ENCODE assay signal across 12 cellular contexts in the genomic region with DNA sequence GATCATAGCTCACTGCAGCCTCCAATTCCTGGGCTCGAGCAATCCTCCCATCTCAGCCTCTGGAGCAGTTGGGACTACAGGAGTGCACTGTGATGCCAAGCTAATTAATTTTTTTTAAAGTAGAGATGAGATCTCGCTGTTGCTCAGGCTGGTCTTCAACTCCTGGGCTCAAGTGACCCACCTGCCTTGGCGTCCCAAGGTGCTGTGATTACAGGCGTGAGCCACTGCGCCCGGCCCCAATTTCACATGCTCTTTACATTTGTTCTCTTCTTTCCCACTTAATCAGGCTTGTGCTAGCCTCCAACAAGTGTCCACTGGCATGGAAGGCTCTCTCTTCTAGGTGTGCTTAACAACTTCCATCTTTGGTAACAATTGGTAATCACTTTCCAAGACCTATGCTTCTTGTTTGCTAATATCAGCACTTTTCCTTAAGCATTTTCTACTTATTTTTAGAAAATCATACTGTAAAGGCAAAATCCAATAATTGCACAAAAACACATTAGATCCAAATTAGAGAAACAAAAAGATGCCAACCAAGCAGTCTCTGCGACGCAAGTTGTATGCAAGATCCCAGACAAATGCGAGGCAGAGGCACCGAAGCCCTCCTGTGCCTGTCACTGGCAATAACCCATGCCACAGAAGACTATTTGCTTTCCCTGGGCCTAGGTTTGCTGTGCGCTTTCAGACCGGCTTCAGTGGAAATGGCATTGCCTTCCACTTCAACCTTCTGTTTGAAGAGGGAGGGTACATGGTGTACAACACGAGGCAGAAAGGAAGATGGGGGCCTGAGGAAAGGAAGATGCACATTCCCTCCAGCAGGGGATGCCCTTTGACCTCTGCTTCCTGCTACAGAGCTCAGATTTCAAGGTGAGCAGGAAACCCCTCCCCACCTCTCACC. TPM values are rescaled to one million over a fixed set of nuclear protein-coding genes. Genes with fewer than 3 reads are reported as not detected.
DNase-seq lines count a peak whose midpoint lies in the region; ATAC-seq and TF ChIP-seq lines count a peak whose summit lies in the region.
"Had no signal": no experiment of that assay in that cellular context is flagged by ENCODE, and none has a peak within 500 bp of the region (broad histone marks: within the 10 kb centered on the region; RNA-seq: fewer than 3 reads in every experiment).

No MANE protein-coding gene starts in this region.

- POLR2A ChIA-PET in AG04450 (lab: Yijun Ruan, JAX), result no interaction called here
- POLR2A ChIA-PET in WTC11 (lab: Charles Lee), result interaction anchor here (1.1 kb wide), 1 partner anchor 9 kb away, joined by 3 read pairs; no protein-coding TSS in a partner anchor
- POLR2A ChIA-PET in T-cell (lab: Charles Lee), result no interaction called here

- TF ChIP-seq CTCF in AG04450 (IDR thresholded peaks at IDR 0.05; ENCODE audit: low read depth, low read length) (peak; percentile 31), GM12875 (IDR thresholded peaks at IDR 0.05; ENCODE audit: borderline replicate concordance, insufficient read depth, low read depth, low read length) (peak; percentile 52), WTC11 (IDR thresholded peaks at IDR 0.05) (peak; percentile 74)

- H3K27ac ChIP-seq in AG04450 (ENCODE audit: low read depth, low read length), result no peak overlapping the region

- peaks cover 6% of the 10 kb centered on the region for H3K9me3 Mint-ChIP-seq in WTC11
- no peaks in the 10 kb centered on the region for H3K9me3 Mint-ChIP-seq in T-cell

- H3K27me3 Mint-ChIP-seq in WTC11 (ENCODE audit: low read depth), result no peaks in the 10 kb centered on the region
- no peaks in the 10 kb centered on the region for H3K27me3 Mint-ChIP-seq in T-cell

- H3K9me3 ChIP-seq in AG04450 (ENCODE audit: control insufficient read depth, insufficient read depth, low read length), result no peaks in the 10 kb centered on the region

- H3K27ac Mint-ChIP-seq in WTC11 (no peak overlapping the region), T-cell (no peak overlapping the region)

- no peak overlapping the region for H3K4me3 Mint-ChIP-seq in WTC11
- no peak overlapping the region for H3K4me3 Mint-ChIP-seq in T-cell

- H3K4me3 ChIP-seq in AG04450 (ENCODE audit: low read depth, low read length), result no peak overlapping the region
- no peak overlapping the region for H3K4me3 ChIP-seq in GM12875 (ENCODE audit: low read depth, low read length)

- CTCF ChIA-PET in AG04450 (lab: Charles Lee) (no interaction called here), WTC11 (lab: Charles Lee) (interaction anchor here (0.6 to 3.1 kb wide), 32 partner anchors 9 to 504 kb away, joined by 3 to 25 read pairs (median 4); a partner anchor contains a TSS), T-cell (lab: Charles Lee) (no interaction called here)

- peak; percentile 92 for ATAC-seq in WTC11
- no peak for ATAC-seq in T-cell (replicated peaks in 1 of 4)
- no peak for ATAC-seq in GM18520 (IDR thresholded peaks at IDR 0.05; ENCODE audit: unreplicated experiment)
- ATAC-seq in HG02973 (IDR thresholded peaks at IDR 0.05; ENCODE audit: unreplicated experiment), result no peak
- ATAC-seq in HG03565 (IDR thresholded peaks at IDR 0.05; ENCODE audit: unreplicated experiment), result no peak

- no peak for DNase-seq in AG04450 (ENCODE audit: low read depth, low spot score)
- DNase-seq in WTC11 (ENCODE audit: low spot score), result peak; percentile 78
- peak; percentile 87 for DNase-seq in iPS DF 4.7 (ENCODE audit: extremely low read depth, low spot score)
- DNase-seq in T-cell, result no peak
- DNase-seq: kidney glomerular epithelial cell, NCI-H524 had no signal

- H3K36me3 Mint-ChIP-seq in WTC11, result peaks cover 3% of the 10 kb centered on the region; the same call in 1 of the 2 replicates
- no peaks in the 10 kb centered on the region for H3K36me3 Mint-ChIP-seq in T-cell

- no peaks in the 10 kb centered on the region for H3K27me3 ChIP-seq in AG04450 (ENCODE audit: control insufficient read depth, insufficient read depth, low read length)

- H3K4me1 Mint-ChIP-seq in WTC11, result peaks cover 4% of the 10 kb centered on the region; the same call in 1 of the 2 replicates
- no peaks in the 10 kb centered on the region for H3K4me1 Mint-ChIP-seq in T-cell

TF ChIP-seq in WTC11, 78 proteins besides CTCF, POLR2A, EP300 and RAD21 (continues in another document):
- no peak for TF ChIP-seq SP1 (CRISPR knock-in tag; conservative IDR thresholded peaks at IDR 0.05)
- TF ChIP-seq NR2C2 (CRISPR knock-in tag; IDR thresholded peaks at IDR 0.05), result peak; percentile 71
- TF ChIP-seq, protein P1, sequence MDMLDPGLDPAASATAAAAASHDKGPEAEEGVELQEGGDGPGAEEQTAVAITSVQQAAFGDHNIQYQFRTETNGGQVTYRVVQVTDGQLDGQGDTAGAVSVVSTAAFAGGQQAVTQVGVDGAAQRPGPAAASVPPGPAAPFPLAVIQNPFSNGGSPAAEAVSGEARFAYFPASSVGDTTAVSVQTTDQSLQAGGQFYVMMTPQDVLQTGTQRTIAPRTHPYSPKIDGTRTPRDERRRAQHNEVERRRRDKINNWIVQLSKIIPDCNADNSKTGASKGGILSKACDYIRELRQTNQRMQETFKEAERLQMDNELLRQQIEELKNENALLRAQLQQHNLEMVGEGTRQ (CRISPR knock-in tag; IDR thresholded peaks at IDR 0.05), result no peak
- TF ChIP-seq TEAD4 (CRISPR knock-in tag; IDR thresholded peaks at IDR 0.05), result peak; percentile 94
- TF ChIP-seq, protein P2, sequence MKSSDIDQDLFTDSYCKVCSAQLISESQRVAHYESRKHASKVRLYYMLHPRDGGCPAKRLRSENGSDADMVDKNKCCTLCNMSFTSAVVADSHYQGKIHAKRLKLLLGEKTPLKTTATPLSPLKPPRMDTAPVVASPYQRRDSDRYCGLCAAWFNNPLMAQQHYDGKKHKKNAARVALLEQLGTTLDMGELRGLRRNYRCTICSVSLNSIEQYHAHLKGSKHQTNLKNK (CRISPR knock-in tag; IDR thresholded peaks at IDR 0.05), result no peak
- no peak for TF ChIP-seq ZNF219 (CRISPR knock-in tag; IDR thresholded peaks at IDR 0.05; ENCODE audit: borderline replicate concordance)
- no peak for TF ChIP-seq JUN (CRISPR knock-in tag; IDR thresholded peaks at IDR 0.05)
- TF ChIP-seq, protein P3, sequence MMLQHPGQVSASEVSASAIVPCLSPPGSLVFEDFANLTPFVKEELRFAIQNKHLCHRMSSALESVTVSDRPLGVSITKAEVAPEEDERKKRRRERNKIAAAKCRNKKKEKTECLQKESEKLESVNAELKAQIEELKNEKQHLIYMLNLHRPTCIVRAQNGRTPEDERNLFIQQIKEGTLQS (CRISPR knock-in tag; conservative IDR thresholded peaks at IDR 0.05), result no peak
- TF ChIP-seq, protein P4, sequence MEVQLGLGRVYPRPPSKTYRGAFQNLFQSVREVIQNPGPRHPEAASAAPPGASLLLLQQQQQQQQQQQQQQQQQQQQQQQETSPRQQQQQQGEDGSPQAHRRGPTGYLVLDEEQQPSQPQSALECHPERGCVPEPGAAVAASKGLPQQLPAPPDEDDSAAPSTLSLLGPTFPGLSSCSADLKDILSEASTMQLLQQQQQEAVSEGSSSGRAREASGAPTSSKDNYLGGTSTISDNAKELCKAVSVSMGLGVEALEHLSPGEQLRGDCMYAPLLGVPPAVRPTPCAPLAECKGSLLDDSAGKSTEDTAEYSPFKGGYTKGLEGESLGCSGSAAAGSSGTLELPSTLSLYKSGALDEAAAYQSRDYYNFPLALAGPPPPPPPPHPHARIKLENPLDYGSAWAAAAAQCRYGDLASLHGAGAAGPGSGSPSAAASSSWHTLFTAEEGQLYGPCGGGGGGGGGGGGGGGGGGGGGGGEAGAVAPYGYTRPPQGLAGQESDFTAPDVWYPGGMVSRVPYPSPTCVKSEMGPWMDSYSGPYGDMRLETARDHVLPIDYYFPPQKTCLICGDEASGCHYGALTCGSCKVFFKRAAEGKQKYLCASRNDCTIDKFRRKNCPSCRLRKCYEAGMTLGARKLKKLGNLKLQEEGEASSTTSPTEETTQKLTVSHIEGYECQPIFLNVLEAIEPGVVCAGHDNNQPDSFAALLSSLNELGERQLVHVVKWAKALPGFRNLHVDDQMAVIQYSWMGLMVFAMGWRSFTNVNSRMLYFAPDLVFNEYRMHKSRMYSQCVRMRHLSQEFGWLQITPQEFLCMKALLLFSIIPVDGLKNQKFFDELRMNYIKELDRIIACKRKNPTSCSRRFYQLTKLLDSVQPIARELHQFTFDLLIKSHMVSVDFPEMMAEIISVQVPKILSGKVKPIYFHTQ (CRISPR knock-in tag; IDR thresholded peaks at IDR 0.05), result no peak
- peak; percentile 96; the same call in 1 of the 2 replicates for TF ChIP-seq TEAD1 (CRISPR knock-in tag; IDR thresholded peaks at IDR 0.05)
- TF ChIP-seq, protein P5, sequence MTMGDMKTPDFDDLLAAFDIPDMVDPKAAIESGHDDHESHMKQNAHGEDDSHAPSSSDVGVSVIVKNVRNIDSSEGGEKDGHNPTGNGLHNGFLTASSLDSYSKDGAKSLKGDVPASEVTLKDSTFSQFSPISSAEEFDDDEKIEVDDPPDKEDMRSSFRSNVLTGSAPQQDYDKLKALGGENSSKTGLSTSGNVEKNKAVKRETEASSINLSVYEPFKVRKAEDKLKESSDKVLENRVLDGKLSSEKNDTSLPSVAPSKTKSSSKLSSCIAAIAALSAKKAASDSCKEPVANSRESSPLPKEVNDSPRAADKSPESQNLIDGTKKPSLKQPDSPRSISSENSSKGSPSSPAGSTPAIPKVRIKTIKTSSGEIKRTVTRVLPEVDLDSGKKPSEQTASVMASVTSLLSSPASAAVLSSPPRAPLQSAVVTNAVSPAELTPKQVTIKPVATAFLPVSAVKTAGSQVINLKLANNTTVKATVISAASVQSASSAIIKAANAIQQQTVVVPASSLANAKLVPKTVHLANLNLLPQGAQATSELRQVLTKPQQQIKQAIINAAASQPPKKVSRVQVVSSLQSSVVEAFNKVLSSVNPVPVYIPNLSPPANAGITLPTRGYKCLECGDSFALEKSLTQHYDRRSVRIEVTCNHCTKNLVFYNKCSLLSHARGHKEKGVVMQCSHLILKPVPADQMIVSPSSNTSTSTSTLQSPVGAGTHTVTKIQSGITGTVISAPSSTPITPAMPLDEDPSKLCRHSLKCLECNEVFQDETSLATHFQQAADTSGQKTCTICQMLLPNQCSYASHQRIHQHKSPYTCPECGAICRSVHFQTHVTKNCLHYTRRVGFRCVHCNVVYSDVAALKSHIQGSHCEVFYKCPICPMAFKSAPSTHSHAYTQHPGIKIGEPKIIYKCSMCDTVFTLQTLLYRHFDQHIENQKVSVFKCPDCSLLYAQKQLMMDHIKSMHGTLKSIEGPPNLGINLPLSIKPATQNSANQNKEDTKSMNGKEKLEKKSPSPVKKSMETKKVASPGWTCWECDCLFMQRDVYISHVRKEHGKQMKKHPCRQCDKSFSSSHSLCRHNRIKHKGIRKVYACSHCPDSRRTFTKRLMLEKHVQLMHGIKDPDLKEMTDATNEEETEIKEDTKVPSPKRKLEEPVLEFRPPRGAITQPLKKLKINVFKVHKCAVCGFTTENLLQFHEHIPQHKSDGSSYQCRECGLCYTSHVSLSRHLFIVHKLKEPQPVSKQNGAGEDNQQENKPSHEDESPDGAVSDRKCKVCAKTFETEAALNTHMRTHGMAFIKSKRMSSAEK (CRISPR knock-in tag; IDR thresholded peaks at IDR 0.05; ENCODE audit: borderline replicate concordance), result no peak

RNA-seq across cellular contexts. Expression of a gene that starts 52.6 kb away (rescaled TPM):
- not detected in 2 replicates for polyA plus RNA-seq in AG04450 (2011; rRNA removed)
- polyA minus RNA-seq in AG04450 (2011; rRNA and poly(A)+ RNA removed), result not detected in 2 replicates
- total RNA-seq in WTC11 (2021), result 0.98 to 1.4 TPM (median 1.4 TPM) in 3 replicates
- total RNA-seq in T-cell, result under 1 TPM; 0.07 to 0.10 (median 0.09) TPM
- total RNA-seq: LHCN-M2; T-helper 2 cell treated with Interferon-gamma antibody and Interleukin-4, amounts not matched to agents 100 ng/mL and 5 ng/mL, for 36 hours had no signal

Comparison
In these comparisons a context has a peak if more than half of its experiments do, and no peak if none do; other contexts are left out.
1. DNase-seq: peak in WTC11 (single experiment) and iPS DF 4.7 (single experiment); none in AG04450 (single experiment) and T-cell (0 of 34).
2. Peak in every context shown above with its lines, with median percentiles within 50 percentile points of each other: CTCF ChIP-seq.